Comparison of ENCODE assay signal across 13 cellular contexts in the genomic region with DNA sequence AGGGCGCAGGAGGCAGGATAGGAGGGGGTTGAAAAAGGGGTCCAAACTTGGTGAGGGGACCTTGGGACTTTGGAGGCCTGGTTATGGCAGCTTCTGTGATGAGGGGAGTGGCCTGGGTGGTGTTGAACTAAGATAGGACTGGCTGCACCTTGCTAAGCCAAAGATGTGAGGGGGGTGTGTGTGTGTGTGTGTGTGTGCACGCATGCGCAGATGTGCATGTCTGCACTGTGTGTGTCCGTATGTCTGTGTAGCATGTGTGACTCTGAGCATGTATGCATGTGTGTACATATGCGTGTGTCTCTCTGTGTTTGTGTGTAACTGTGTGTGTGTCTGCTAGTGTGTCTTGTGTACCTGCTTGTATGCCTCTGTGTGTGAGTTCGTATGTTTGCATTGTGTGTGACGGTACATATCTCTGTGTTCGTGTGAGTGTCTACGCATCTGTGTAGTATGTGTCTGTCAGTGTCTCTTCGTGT. TPM values are rescaled to one million over a fixed set of nuclear protein-coding genes. Genes with fewer than 3 reads are reported as not detected.
DNase-seq lines count a peak whose midpoint lies in the region; ATAC-seq and TF ChIP-seq lines count a peak whose summit lies in the region.
"Had no signal": no experiment of that assay in that cellular context is flagged by ENCODE, and none has a peak within 500 bp of the region (broad histone marks: within the 10 kb centered on the region; RNA-seq: fewer than 3 reads in every experiment).

No MANE protein-coding gene starts in this region.

- no peaks in the 10 kb centered on the region for H4K20me1 ChIP-seq in mammary epithelial cell (ENCODE audit: insufficient read depth, low read length)

- H3K79me2 ChIP-seq in mammary epithelial cell (ENCODE audit: insufficient read depth, low read length) = no peaks in the 10 kb centered on the region

- dilution Hi-C loops in mammary epithelial cell (cut with HindIII; ENCODE audit: low sequenced_read_pairs) = no loop called here

- H3K9me3 Mint-ChIP-seq in MCF 10A (ENCODE audit: unreplicated experiment) (no peaks in the 10 kb centered on the region), mesothelial cell of epicardium (no peaks in the 10 kb centered on the region), type B pancreatic cell (no peaks in the 10 kb centered on the region)
- H3K9me3 Mint-ChIP-seq in stimulated activated naive CD8-positive, alpha-beta T cell treated with anti-CD3 and anti-CD28 coated beads, Interleukin-15, amount 100 ng/mL, for 72 hours = no peaks in the 10 kb centered on the region

- peaks cover 39% of the 10 kb centered on the region for H3K4me1 ChIP-seq in mammary epithelial cell (ENCODE audit: insufficient read depth, low read length)
- H3K4me1 ChIP-seq in breast epithelium = peaks cover 35 to 45% of the 10 kb centered on the region in 2 donors

- DNase-seq in MCF 10A (ENCODE audit: unreplicated experiment) (no peak), mammary epithelial cell (no peak), breast epithelium (ENCODE audit: low spot score in 2 of 2) (no peak), mesothelial cell of epicardium (ENCODE audit: low spot score in 2 of 2, unreplicated experiment in 2 of 2) (no peak), type B pancreatic cell (ENCODE audit: extremely low spot score, unreplicated experiment) (no peak), NCI-H82 (lab: John Stamatoyannopoulos, UW) (no peak)
- no peak for DNase-seq in activated CD8-positive, alpha-beta memory T cell treated with anti-CD3 and anti-CD28 coated beads for 24 hours
- no peak for DNase-seq in stimulated activated naive CD8-positive, alpha-beta T cell treated with anti-CD3 and anti-CD28 coated beads, Interleukin-15, amount 100 ng/mL, for 72 hours
- DNase-seq: 8988T, KG1, NCI-H1436 treated with DMSO at 0.1 percent for 48 hours, NCI-H524 treated with DMSO at 0.1 percent for 48 hours had no signal

- H3K4me1 Mint-ChIP-seq in MCF 10A (ENCODE audit: insufficient read depth, unreplicated experiment) = peaks cover 50% of the 10 kb centered on the region
- H3K4me1 Mint-ChIP-seq in mesothelial cell of epicardium = peaks cover 69% of the 10 kb centered on the region
- peaks cover 33% of the 10 kb centered on the region for H3K4me1 Mint-ChIP-seq in type B pancreatic cell (ENCODE audit: unreplicated experiment)
- peaks cover 38% of the 10 kb centered on the region for H3K4me1 Mint-ChIP-seq in stimulated activated naive CD8-positive, alpha-beta T cell treated with anti-CD3 and anti-CD28 coated beads, Interleukin-15, amount 100 ng/mL, for 72 hours

- H3K4me3 Mint-ChIP-seq in MCF 10A (ENCODE audit: unreplicated experiment) = peak overlapping the region; percentile 43
- peak overlapping the region; percentile 9 for H3K4me3 Mint-ChIP-seq in mesothelial cell of epicardium
- H3K4me3 Mint-ChIP-seq in type B pancreatic cell = peak overlapping the region; percentile 77
- H3K4me3 Mint-ChIP-seq in stimulated activated naive CD8-positive, alpha-beta T cell treated with anti-CD3 and anti-CD28 coated beads, Interleukin-15, amount 100 ng/mL, for 72 hours = no peak overlapping the region
- H3K4me3 Mint-ChIP-seq: activated naive CD8-positive, alpha-beta T cell had no signal

- ATAC-seq in stimulated activated naive CD8-positive, alpha-beta T cell treated with anti-CD3 and anti-CD28 coated beads, Interleukin-15, amount 100 ng/mL, for 72 hours = no peak

- H3K27ac ChIP-seq in mammary epithelial cell (ENCODE audit: insufficient read depth, low read depth, low read length) (no peak overlapping the region), breast epithelium (peak overlapping the region; percentile 77 to 91)

- intact Hi-C loops in MCF 10A (cut with micrococcal nuclease) = no loop called here
- intact Hi-C loops in mammary epithelial cell (cut with micrococcal nuclease) = no loop called here
- intact Hi-C loops in breast epithelium (cut with DNase I; ENCODE audit: low total_unique reads) = no loop called here

- H3K27me3 Mint-ChIP-seq in MCF 10A (ENCODE audit: insufficient read depth, unreplicated experiment) = no peaks in the 10 kb centered on the region
- H3K27me3 Mint-ChIP-seq in mesothelial cell of epicardium (ENCODE audit: low read depth) = no peaks in the 10 kb centered on the region
- no peaks in the 10 kb centered on the region for H3K27me3 Mint-ChIP-seq in type B pancreatic cell
- no peaks in the 10 kb centered on the region for H3K27me3 Mint-ChIP-seq in stimulated activated naive CD8-positive, alpha-beta T cell treated with anti-CD3 and anti-CD28 coated beads, Interleukin-15, amount 100 ng/mL, for 72 hours
- H3K27me3 Mint-ChIP-seq: activated naive CD8-positive, alpha-beta T cell had no signal

- CTCF ChIA-PET in MCF 10A (lab: Yijun Ruan, JAX) = interaction anchor here (0.7 to 1.4 kb wide), 2 partner anchors 80 to 131 kb away, joined by 3 read pairs; no protein-coding TSS in a partner anchor
- CTCF ChIA-PET in mammary epithelial cell (lab: Charles Lee; ENCODE audit: low non-redundant PET) = no interaction called here

- TF ChIP-seq CTCF in MCF 10A (IDR thresholded peaks at IDR 0.05; ENCODE audit: unreplicated experiment) = no peak
- TF ChIP-seq CTCF in mammary epithelial cell (conservative IDR thresholded peaks at IDR 0.05 in 1 of 2, IDR thresholded peaks at IDR 0.05 in 1 of 2; ENCODE audit: extremely low read depth in 1 of 2, insufficient read depth in 1 of 2, low read depth in 1 of 2, low read length in 2 of 2) = no peak
- no peak for TF ChIP-seq CTCF in breast epithelium (IDR thresholded peaks at IDR 0.05)
- TF ChIP-seq CTCF in mesothelial cell of epicardium (IDR thresholded peaks at IDR 0.05; ENCODE audit: unreplicated experiment) = no peak
- no peak for TF ChIP-seq CTCF in type B pancreatic cell (conservative IDR thresholded peaks at IDR 0.05)

- in situ Hi-C loops in mammary epithelial cell (cut with MboI; ENCODE audit: low sequenced_read_pairs in 2 of 2) = no loop called here

- TF ChIP-seq POLR2A in breast epithelium (IDR thresholded peaks at IDR 0.05) = no peak

- H3K9me3 ChIP-seq in mammary epithelial cell (replicated peaks; ENCODE audit: insufficient read depth, low read length) = no peaks in the 10 kb centered on the region
- H3K9me3 ChIP-seq in breast epithelium = no peaks in the 10 kb centered on the region

- H3K4me3 ChIP-seq in mammary epithelial cell (replicated peaks in 1 of 3; ENCODE audit: insufficient read depth in 1 of 3, low read depth in 2 of 3, low read length in 3 of 3) (no peak overlapping the region), breast epithelium (peak overlapping the region in 1 of 3 donors; percentile 37)

- H3K27me3 ChIP-seq in mammary epithelial cell (ENCODE audit: insufficient read depth, low read length) (no peaks in the 10 kb centered on the region), breast epithelium (no peaks in the 10 kb centered on the region)

- peak overlapping the region; percentile 95 for H3K27ac Mint-ChIP-seq in MCF 10A (ENCODE audit: low read depth, unreplicated experiment)
- H3K27ac Mint-ChIP-seq in mesothelial cell of epicardium = peak overlapping the region; percentile 77
- peak overlapping the region; percentile 87 for H3K27ac Mint-ChIP-seq in type B pancreatic cell
- H3K27ac Mint-ChIP-seq in stimulated activated naive CD8-positive, alpha-beta T cell treated with anti-CD3 and anti-CD28 coated beads, Interleukin-15, amount 100 ng/mL, for 72 hours = no peak overlapping the region
- H3K27ac Mint-ChIP-seq: activated naive CD8-positive, alpha-beta T cell had no signal

- no peak overlapping the region for H3K9ac ChIP-seq in mammary epithelial cell (ENCODE audit: insufficient read depth, low read length)

- H2AFZ ChIP-seq in mammary epithelial cell (ENCODE audit: low read depth, low read length) = no peak overlapping the region

- H3K36me3 ChIP-seq in mammary epithelial cell (ENCODE audit: insufficient read depth, low read length) (no peaks in the 10 kb centered on the region), breast epithelium (no peaks in the 10 kb centered on the region)

- WGBS in mammary epithelial cell (ENCODE audit: low coverage, missing lambda C conversion rate) = 96% methylated on average over 6 of the region's 10 CpGs

- H3K4me2 ChIP-seq in mammary epithelial cell (ENCODE audit: insufficient read depth, low read depth, low read length) = no peak overlapping the region

- BruUV-seq in MCF 10A (replicated peaks; lab: Mats Ljungman, UMichigan) (no TSS peak), mammary epithelial cell (replicated peaks; lab: Mats Ljungman, UMichigan) (no TSS peak)

- H3K36me3 Mint-ChIP-seq in MCF 10A (ENCODE audit: insufficient read depth, unreplicated experiment) (peaks cover 10% of the 10 kb centered on the region), mesothelial cell of epicardium (no peaks in the 10 kb centered on the region), type B pancreatic cell (peaks cover 3% of the 10 kb centered on the region)
- H3K36me3 Mint-ChIP-seq: activated naive CD8-positive, alpha-beta T cell had no signal

- POLR2A ChIA-PET in MCF 10A (lab: Yijun Ruan, JAX) = interaction anchor here (1.1 to 1.4 kb wide), 3 partner anchors 10 to 43 kb away, joined by 3 to 5 read pairs (median 4); no protein-coding TSS in a partner anchor

RNA-seq across cellular contexts. Expression of gene SLC16A5, which starts 4.1 kb away (rescaled TPM):
- total RNA-seq in MCF 10A (2022) (26.0 and 33.1 TPM in 2 replicates), mammary epithelial cell (1 to 10 TPM; 3.5 to 7.1 TPM), breast epithelium (10 to 100 TPM in 2 of 3 donors, 1 to 10 TPM in 1; 9.0 to 19.8 (median 18.4) TPM), mesothelial cell of epicardium (46.4 to 49.5 TPM (median 46.9 TPM) in 3 replicates), type B pancreatic cell (ENCODE audit: low replicate concordance) (16.4 and 42.0 TPM in 2 replicates)
- polyA plus RNA-seq in mammary epithelial cell = 1.6 TPM
- polyA minus RNA-seq in mammary epithelial cell = 1.1 TPM

RNA-seq across cellular contexts. Expression of gene ARMC7, which starts 17.9 kb away (rescaled TPM):
- 9.3 and 13.3 TPM in 2 replicates for total RNA-seq in MCF 10A (2022)
- 1 to 10 TPM; 2.8 to 8.3 TPM for total RNA-seq in mammary epithelial cell
- polyA plus RNA-seq in mammary epithelial cell = 8.6 TPM
- polyA minus RNA-seq in mammary epithelial cell = 4.9 TPM
- total RNA-seq in breast epithelium = 1 to 10 TPM; 3.4 to 6.7 (median 5.6) TPM
- 11.3 to 12.0 TPM (median 11.4 TPM) in 3 replicates for total RNA-seq in mesothelial cell of epicardium
- 14.0 and 19.7 TPM in 2 replicates for total RNA-seq in type B pancreatic cell (ENCODE audit: low replicate concordance)

RNA-seq across cellular contexts. Expression of gene NT5C, which starts 39.7 kb away (rescaled TPM):
- total RNA-seq in MCF 10A (2022) = 105 and 113 TPM in 2 replicates
- total RNA-seq in mammary epithelial cell = 10 to 100 TPM; 45.7 to 65.7 TPM
- polyA plus RNA-seq in mammary epithelial cell = 37.9 TPM
- polyA minus RNA-seq in mammary epithelial cell = 27.5 TPM
- total RNA-seq in breast epithelium = 100 to 1,000 TPM in 1 of 3 donors, 10 to 100 TPM in 2; 79.6 to 106 (median 91.4) TPM
- 44.3 to 51.0 TPM (median 46.8 TPM) in 3 replicates for total RNA-seq in mesothelial cell of epicardium
- 33.6 and 40.7 TPM in 2 replicates for total RNA-seq in type B pancreatic cell (ENCODE audit: low replicate concordance)

RNA-seq across cellular contexts. Expression of gene KCTD2, which starts 44.9 kb away (rescaled TPM):
- total RNA-seq in MCF 10A (2022) = 11.9 and 12.8 TPM in 2 replicates
- total RNA-seq in mammary epithelial cell = 10 to 100 TPM; 13.7 to 20.5 TPM
- polyA plus RNA-seq in mammary epithelial cell = 16.8 TPM
- 26.4 TPM for polyA minus RNA-seq in mammary epithelial cell
- total RNA-seq in breast epithelium = 10 to 100 TPM; 23.5 to 28.4 (median 24.6) TPM
- 24.1 to 26.4 TPM (median 26.1 TPM) in 3 replicates for total RNA-seq in mesothelial cell of epicardium
- 22.3 and 26.1 TPM in 2 replicates for total RNA-seq in type B pancreatic cell (ENCODE audit: low replicate concordance)

RNA-seq across cellular contexts. Expression of gene ATP5PD, which starts 45.1 kb away (rescaled TPM):
- total RNA-seq in MCF 10A (2022) (362 and 455 TPM in 2 replicates), mammary epithelial cell (100 to 1,000 TPM; 142 to 269 TPM), breast epithelium (100 to 1,000 TPM; 190 to 268 (median 222) TPM), mesothelial cell of epicardium (153 to 161 TPM (median 153 TPM) in 3 replicates), type B pancreatic cell (ENCODE audit: low replicate concordance) (239 and 287 TPM in 2 replicates)
- 382 TPM for polyA plus RNA-seq in mammary epithelial cell
- 123 TPM for polyA minus RNA-seq in mammary epithelial cell

Comparison
In these comparisons a context has a peak if more than half of its experiments do, and no peak if none do; other contexts are left out.
1. H3K27ac Mint-ChIP-seq: peak in MCF 10A (single experiment), mesothelial cell of epicardium (single experiment) and type B pancreatic cell (single experiment); none in stimulated activated naive CD8-positive, alpha-beta T cell treated with anti-CD3 and anti-CD28 coated beads, Interleukin-15, amount 100 ng/mL, for 72 hours (0 of 2).
2. H3K4me3 Mint-ChIP-seq: peak in MCF 10A (single experiment), mesothelial cell of epicardium (single experiment) and type B pancreatic cell (single experiment); none in stimulated activated naive CD8-positive, alpha-beta T cell treated with anti-CD3 and anti-CD28 coated beads, Interleukin-15, amount 100 ng/mL, for 72 hours (0 of 2).